Comparison of ENCODE assay signal across 8 cellular contexts in the genomic region with DNA sequence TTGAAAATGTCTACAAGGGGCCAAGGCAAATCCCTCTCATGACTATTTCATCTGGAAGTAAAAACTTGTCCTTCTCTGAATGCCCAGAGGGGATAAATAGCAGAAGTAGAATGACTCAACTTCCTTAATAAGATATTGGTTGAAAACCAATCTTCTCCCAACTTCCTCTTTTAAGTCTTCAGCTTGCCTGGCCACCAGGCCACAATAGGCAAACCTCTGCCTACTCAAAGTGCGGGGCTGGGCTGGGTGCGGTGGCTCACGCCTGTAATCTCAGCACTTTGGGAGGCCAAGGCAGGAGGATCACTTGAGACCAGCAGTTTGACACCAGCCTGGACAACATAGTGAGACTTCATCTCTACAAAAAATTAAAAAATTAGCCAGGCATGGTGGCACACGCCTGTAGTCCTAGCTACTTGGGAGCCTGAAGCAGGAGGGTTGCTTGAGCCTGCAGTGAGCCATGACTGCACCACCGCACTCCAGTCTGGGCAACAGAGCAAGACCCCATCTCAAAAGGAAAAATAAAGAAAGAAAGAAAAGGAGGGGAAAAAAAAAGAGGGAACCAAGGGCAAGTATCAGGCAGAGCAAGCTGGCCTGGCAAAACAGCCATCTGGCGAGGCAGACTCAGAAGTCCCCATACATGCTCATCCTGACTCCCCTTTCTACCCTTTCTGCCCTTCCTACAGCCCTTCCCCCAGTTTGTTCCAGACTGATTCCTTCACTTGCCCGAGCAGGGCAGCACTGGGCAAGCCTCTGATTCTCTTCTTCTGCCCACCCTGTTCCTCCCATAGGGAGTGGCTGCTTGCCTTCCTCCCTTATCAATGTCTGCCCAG. TPM values are rescaled to one million over a fixed set of nuclear protein-coding genes. Genes with fewer than 3 reads are reported as not detected.
DNase-seq lines count a peak whose midpoint lies in the region; ATAC-seq and TF ChIP-seq lines count a peak whose summit lies in the region.

No MANE protein-coding gene starts in this region.

- ATAC-seq in activated CD4-positive, alpha-beta T cell treated with anti-CD3 and anti-CD28 coated beads for 36 hours, result no peak
- ATAC-seq in sciatic nerve (no peak), HG03280 (IDR thresholded peaks at IDR 0.05; ENCODE audit: unreplicated experiment) (no peak)

- H3K4me3 ChIP-seq in fibroblast of pulmonary artery (replicated peaks; ENCODE audit: low read depth, low read length), result no peak overlapping the region

- TF ChIP-seq CTCF in fibroblast of pulmonary artery (IDR thresholded peaks at IDR 0.05; ENCODE audit: low read length, missing control alignments), result no peak

- H3K27ac Mint-ChIP-seq in activated CD4-positive, alpha-beta T cell treated with anti-CD3 and anti-CD28 coated beads for 36 hours, result peak overlapping the region; percentile 52
- peak overlapping the region; percentile 42 for H3K27ac Mint-ChIP-seq in stimulated activated naive CD8-positive, alpha-beta T cell treated with anti-CD3 and anti-CD28 coated beads, Interleukin-15, Interleukin-2, amounts not matched to agents 100 ng/mL and 50 ng/mL, for 24 hours

- CTCF ChIA-PET in activated CD4-positive, alpha-beta T cell treated with anti-CD3 and anti-CD28 coated beads for 36 hours (lab: Charles Lee), result interaction anchor here (0.6 to 3.5 kb wide), 6 partner anchors 10 to 89 kb away, joined by 3 to 15 read pairs (median 5); no protein-coding TSS in a partner anchor

- peaks cover 73% of the 10 kb centered on the region for H3K36me3 Mint-ChIP-seq in activated CD4-positive, alpha-beta T cell treated with anti-CD3 and anti-CD28 coated beads for 36 hours (ENCODE audit: low read depth)
- H3K36me3 Mint-ChIP-seq in stimulated activated naive CD8-positive, alpha-beta T cell treated with anti-CD3 and anti-CD28 coated beads, Interleukin-15, Interleukin-2, amounts not matched to agents 100 ng/mL and 50 ng/mL, for 24 hours (ENCODE audit: low read depth), result peaks cover 61% of the 10 kb centered on the region

- no peak for DNase-seq in activated CD4-positive, alpha-beta T cell treated with anti-CD3 and anti-CD28 coated beads for 36 hours
- no peak for DNase-seq in activated CD4-positive, alpha-beta T cell treated with anti-CD3 and anti-CD28 coated beads, Interleukin-2, amount 50 U/mL, for 1 hour
- DNase-seq in SIG-M5 (lab: John Stamatoyannopoulos, UW) (peak; percentile 97), fibroblast of pulmonary artery (ENCODE audit: low read depth) (peak; percentile 63), sciatic nerve (ENCODE audit: low spot score) (no peak)
- no peak for DNase-seq in activated CD8-positive, alpha-beta memory T cell treated with anti-CD3 and anti-CD28 coated beads for 24 hours

- POLR2A ChIA-PET in activated CD4-positive, alpha-beta T cell treated with anti-CD3 and anti-CD28 coated beads for 36 hours (lab: Charles Lee), result interaction anchor here (1.0 kb wide), 1 partner anchor 9 kb away, joined by 4 read pairs; no protein-coding TSS in a partner anchor

- intact Hi-C loops in activated CD4-positive, alpha-beta T cell treated with anti-CD3 and anti-CD28 coated beads for 36 hours (cut with DNase I, micrococcal nuclease), result no loop called here
- intact Hi-C loops in sciatic nerve (cut with DNase I), result no loop called here

- H3K27me3 Mint-ChIP-seq in activated CD4-positive, alpha-beta T cell treated with anti-CD3 and anti-CD28 coated beads for 36 hours, result no peaks in the 10 kb centered on the region
- H3K27me3 Mint-ChIP-seq in stimulated activated naive CD8-positive, alpha-beta T cell treated with anti-CD3 and anti-CD28 coated beads, Interleukin-15, Interleukin-2, amounts not matched to agents 100 ng/mL and 50 ng/mL, for 24 hours, result no peaks in the 10 kb centered on the region

- peaks cover 80% of the 10 kb centered on the region for H3K4me1 Mint-ChIP-seq in activated CD4-positive, alpha-beta T cell treated with anti-CD3 and anti-CD28 coated beads for 36 hours
- H3K4me1 Mint-ChIP-seq in stimulated activated naive CD8-positive, alpha-beta T cell treated with anti-CD3 and anti-CD28 coated beads, Interleukin-15, Interleukin-2, amounts not matched to agents 100 ng/mL and 50 ng/mL, for 24 hours (ENCODE audit: low read depth), result peaks cover 97% of the 10 kb centered on the region

- no peaks in the 10 kb centered on the region for H3K9me3 Mint-ChIP-seq in activated CD4-positive, alpha-beta T cell treated with anti-CD3 and anti-CD28 coated beads for 36 hours (ENCODE audit: low read depth)
- no peaks in the 10 kb centered on the region for H3K9me3 Mint-ChIP-seq in stimulated activated naive CD8-positive, alpha-beta T cell treated with anti-CD3 and anti-CD28 coated beads, Interleukin-15, Interleukin-2, amounts not matched to agents 100 ng/mL and 50 ng/mL, for 24 hours

- H3K4me3 Mint-ChIP-seq in activated CD4-positive, alpha-beta T cell treated with anti-CD3 and anti-CD28 coated beads for 36 hours, result no peak overlapping the region
- no peak overlapping the region for H3K4me3 Mint-ChIP-seq in stimulated activated naive CD8-positive, alpha-beta T cell treated with anti-CD3 and anti-CD28 coated beads, Interleukin-15, Interleukin-2, amounts not matched to agents 100 ng/mL and 50 ng/mL, for 24 hours

RNA-seq across cellular contexts. Expression of gene MAP3K14, which starts 20.6 kb away (rescaled TPM):
- total RNA-seq in activated CD4-positive, alpha-beta T cell treated with anti-CD3 and anti-CD28 coated beads for 36 hours, result 10 to 100 TPM; 50.3 to 52.5 TPM
- total RNA-seq in sciatic nerve, result 19.1 TPM

RNA-seq across cellular contexts. Expression of gene SPATA32, which starts 34.3 kb away (rescaled TPM):
- total RNA-seq in activated CD4-positive, alpha-beta T cell treated with anti-CD3 and anti-CD28 coated beads for 36 hours, result under 1 TPM; 0.21 to 0.25 TPM
- not detected for total RNA-seq in sciatic nerve

Comparison
In these comparisons a context has a peak if more than half of its experiments do, and no peak if none do; other contexts are left out.
1. DNase-seq: peak in SIG-M5 (single experiment) and fibroblast of pulmonary artery (single experiment); none in activated CD4-positive, alpha-beta T cell treated with anti-CD3 and anti-CD28 coated beads for 36 hours (single experiment), activated CD4-positive, alpha-beta T cell treated with anti-CD3 and anti-CD28 coated beads, Interleukin-2, amount 50 U/mL, for 1 hour (single experiment), sciatic nerve (single experiment) and activated CD8-positive, alpha-beta memory T cell treated with anti-CD3 and anti-CD28 coated beads for 24 hours (single experiment).